ENCODE assay signal across 13 cellular contexts in the genomic region with DNA sequence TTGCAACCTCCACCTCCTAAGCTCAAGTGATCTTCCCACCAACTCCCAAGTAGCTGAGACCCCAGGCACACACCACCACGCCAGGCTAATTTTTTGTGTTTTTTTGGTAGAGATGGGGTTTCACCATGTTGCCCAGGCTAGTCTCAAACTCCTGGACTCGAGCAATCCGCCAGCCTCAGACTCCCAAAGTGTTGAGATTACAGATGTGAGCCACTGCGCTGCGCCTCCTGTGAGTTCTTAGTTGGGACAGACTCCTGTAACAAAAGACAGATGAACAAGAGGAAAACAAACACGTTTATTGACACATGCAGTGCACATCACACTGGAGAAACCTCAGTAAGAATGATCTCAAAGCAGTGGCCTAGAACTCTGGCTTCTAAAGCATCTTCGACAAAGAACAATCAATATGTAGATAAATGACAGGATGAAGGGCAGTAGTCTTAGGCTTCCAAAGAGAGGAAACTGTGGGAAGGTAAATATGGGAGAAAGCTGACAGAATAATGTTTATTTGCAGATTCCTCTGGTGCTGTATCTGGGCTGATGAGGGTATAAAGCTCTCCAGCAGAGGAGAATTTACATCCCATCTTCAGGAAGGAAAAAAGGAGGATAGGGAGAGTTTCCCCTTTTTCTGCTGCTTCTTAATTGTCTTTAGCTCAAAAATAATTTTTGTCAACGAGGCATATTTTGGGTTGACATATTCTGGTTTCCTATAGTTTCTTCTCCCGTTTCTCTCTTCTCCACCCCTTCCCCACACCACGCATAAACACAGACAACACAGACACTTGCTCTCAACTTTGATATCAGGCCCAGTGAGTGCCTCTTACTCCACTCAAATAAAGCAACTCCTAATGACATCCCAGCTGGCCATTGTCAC.
DNase-seq lines count a peak whose midpoint lies in the region; ATAC-seq and TF ChIP-seq lines count a peak whose summit lies in the region.
"Had no signal": no experiment of that assay in that cellular context is flagged by ENCODE, and none has a peak within 500 bp of the region (broad histone marks: within the 10 kb centered on the region; RNA-seq: fewer than 3 reads in every experiment).

No MANE protein-coding gene starts in this region.

- H4K8ac ChIP-seq in IMR-90 (ENCODE audit: low read depth in 2 of 2, low read length in 2 of 2), result no peak overlapping the region

- H3K9ac ChIP-seq in IMR-90 (ENCODE audit: low read depth, low read length), result no peak overlapping the region

- H4K20me1 ChIP-seq in IMR-90 (ENCODE audit: insufficient read depth, low read length), result no peaks in the 10 kb centered on the region

- no peak for TF ChIP-seq POLR2A in IMR-90 (IDR thresholded peaks at IDR 0.05; ENCODE audit: low read depth, low read length)
- no peak for TF ChIP-seq POLR2A in esophagus muscularis mucosa (IDR thresholded peaks at IDR 0.05; ENCODE audit: low read depth)
- TF ChIP-seq POLR2A in sigmoid colon (IDR thresholded peaks at IDR 0.05), result no peak

- no peak overlapping the region for H3K4me3 ChIP-seq in CD4-positive, CD25-positive, alpha-beta regulatory T cell (ENCODE audit: low read depth, low read length)
- H3K4me3 ChIP-seq in IMR-90 (ENCODE audit: insufficient read depth, low read depth, low read length), result no peak overlapping the region
- H3K4me3 ChIP-seq in esophagus muscularis mucosa, result no peak overlapping the region
- H3K4me3 ChIP-seq in sigmoid colon, result no peak overlapping the region
- H3K4me3 ChIP-seq in HAP-1, result no peak overlapping the region

- no peaks in the 10 kb centered on the region for H3K27me3 Mint-ChIP-seq in CD4-positive, CD25-positive, alpha-beta regulatory T cell

- no peak overlapping the region for H4K5ac ChIP-seq in IMR-90 (ENCODE audit: low read depth, low read length)

- no peak overlapping the region for H3K14ac ChIP-seq in IMR-90 (replicated peaks; ENCODE audit: low read depth, low read length)

- POLR2A ChIA-PET in IMR-90 (lab: Charles Lee; ENCODE audit: unreplicated experiment), result no interaction called here

- DNase-seq in CD4-positive, CD25-positive, alpha-beta regulatory T cell, result no peak
- no peak for DNase-seq in IMR-90
- DNase-seq in esophagus muscularis mucosa (ENCODE audit: extremely low spot score), result peak; percentile 62
- no peak for DNase-seq in sigmoid colon
- no peak for DNase-seq in HAP-1 (ENCODE audit: low spot score in 2 of 2)
- DNase-seq in cerebellar nuclear complex (lab: John Stamatoyannopoulos, UW), result no peak
- no peak for DNase-seq in GF-D8 (lab: John Stamatoyannopoulos, UW)
- DNase-seq in NK-92 treated with Interleukin-12 subunit alpha and Interleukin-12 subunit beta, amount 100 ng/mL, for 24 hours (lab: John Stamatoyannopoulos, UW), result no peak
- DNase-seq: Calu3, DMS 273 treated with DMSO at 0.1 percent for 48 hours, DMS79 treated with DMSO at 0.1 percent for 48 hours, EL had no signal

- no peak overlapping the region for H2BK120ac ChIP-seq in IMR-90 (ENCODE audit: low read depth, low read length)

- CTCF ChIA-PET in IMR-90 (lab: Yijun Ruan, JAX), result interaction anchor here (1.1 to 1.4 kb wide), 2 partner anchors 17 to 84 kb away, joined by 3 read pairs; no protein-coding TSS in a partner anchor

- H3K27ac ChIP-seq in CD4-positive, CD25-positive, alpha-beta regulatory T cell (ENCODE audit: insufficient read depth, low read length, poor library complexity, severe bottlenecking), result no peak overlapping the region
- H3K27ac ChIP-seq in IMR-90 (ENCODE audit: insufficient read depth, low read length) (no peak overlapping the region), esophagus muscularis mucosa (replicated peaks in 1 of 4) (peak overlapping the region; percentile 81 to 91 (median 88)), sigmoid colon (peak overlapping the region in 3 of 4 donors; percentile 78 to 88 (median 83))

- no peak overlapping the region for H3K4me3 Mint-ChIP-seq in CD4-positive, CD25-positive, alpha-beta regulatory T cell
- H3K4me3 Mint-ChIP-seq: CD14-positive monocyte had no signal

- no peak overlapping the region for H3K23ac ChIP-seq in IMR-90 (ENCODE audit: low read depth, low read length)

- H2BK20ac ChIP-seq in IMR-90 (ENCODE audit: low read depth, low read length), result no peak overlapping the region

- H3K18ac ChIP-seq in IMR-90 (ENCODE audit: low read depth, low read length), result peak overlapping the region; percentile 68; the same call in 1 of the 2 replicates

- intact Hi-C loops in IMR-90 (cut with micrococcal nuclease), result no loop called here
- intact Hi-C loops in esophagus muscularis mucosa (cut with DNase I), result no loop called here
- intact Hi-C loops in sigmoid colon (cut with DNase I), result loop anchor here (5.0 kb wide), 1 partner anchor 55 kb away; no protein-coding TSS in a partner anchor

- no peak overlapping the region for H3K4ac ChIP-seq in IMR-90 (ENCODE audit: low read depth, low read length)

- BruUV-seq in IMR-90 (replicated peaks; lab: Mats Ljungman, UMichigan), result no TSS peak

- no peak overlapping the region for H4K91ac ChIP-seq in IMR-90 (ENCODE audit: insufficient read depth, low read depth, low read length)

- peak overlapping the region in 2 of 3 donors; percentile 20 to 44 for H3K27ac Mint-ChIP-seq in CD4-positive, CD25-positive, alpha-beta regulatory T cell

- dilution Hi-C loops in IMR-90 (cut with HindIII; ENCODE audit: low sequenced_read_pairs, unreplicated experiment), result no loop called here

- H3K27me3 ChIP-seq in CD4-positive, CD25-positive, alpha-beta regulatory T cell (ENCODE audit: control insufficient read depth, insufficient read depth, low read length), result no peaks in the 10 kb centered on the region
- H3K27me3 ChIP-seq in IMR-90 (ENCODE audit: control insufficient read depth, insufficient read depth, low read length) (no peaks in the 10 kb centered on the region), esophagus muscularis mucosa (no peaks in the 10 kb centered on the region), sigmoid colon (no peaks in the 10 kb centered on the region), HAP-1 (ENCODE audit: low read depth) (no peaks in the 10 kb centered on the region)

- H3K9me3 ChIP-seq in CD4-positive, CD25-positive, alpha-beta regulatory T cell (ENCODE audit: control insufficient read depth in 2 of 2, low read length in 2 of 2), result no peaks in the 10 kb centered on the region
- no peaks in the 10 kb centered on the region for H3K9me3 ChIP-seq in IMR-90 (ENCODE audit: control insufficient read depth, insufficient read depth, low read length)
- no peaks in the 10 kb centered on the region for H3K9me3 ChIP-seq in esophagus muscularis mucosa
- no peaks in the 10 kb centered on the region for H3K9me3 ChIP-seq in sigmoid colon
- no peaks in the 10 kb centered on the region for H3K9me3 ChIP-seq in HAP-1

- H3K4me2 ChIP-seq in IMR-90 (ENCODE audit: low read depth, low read length), result no peak overlapping the region

- no peaks in the 10 kb centered on the region for H3K36me3 Mint-ChIP-seq in CD4-positive, CD25-positive, alpha-beta regulatory T cell
- H3K36me3 Mint-ChIP-seq: CD14-positive monocyte had no signal

- 80% methylated on average over 3 of the region's 10 CpGs; no CpG with 5 or more reads in 1 of the 2 experiments for WGBS in IMR-90 (ENCODE audit: extremely low coverage in 2 of 2, insufficient read length in 1 of 2), 2 experiments
- WGBS in esophagus muscularis mucosa, result 91% methylated on average over 10 of the region's 10 CpGs
- 92 to 93% methylated on average over 10 of the region's 10 CpGs for WGBS in sigmoid colon, 2 donors

- 0 out of 2 replicates have a peak overlapping the region, but pooled peaks have one; percentile 5 for H2AK5ac ChIP-seq in IMR-90 (ENCODE audit: low read depth, low read length)

- no peak overlapping the region for H2BK5ac ChIP-seq in IMR-90 (ENCODE audit: low read depth, low read length, poor library complexity, severe bottlenecking)

- in situ Hi-C loops in IMR-90 (cut with MboI; ENCODE audit: low sequenced_read_pairs) (no loop called here), HAP-1 (cut with MboI; ENCODE audit: low sequenced_read_pairs) (no loop called here)

- no peak for ATAC-seq in CD4-positive, CD25-positive, alpha-beta regulatory T cell (ENCODE audit: low read depth in 2 of 2)
- ATAC-seq in IMR-90 (ENCODE audit: low read depth), result no peak

- H3K4me1 Mint-ChIP-seq in CD4-positive, CD25-positive, alpha-beta regulatory T cell, result peaks cover under 1 to 3% (median 3%) of the 10 kb centered on the region in 4 donors

- no peaks in the 10 kb centered on the region for H3K79me1 ChIP-seq in IMR-90 (ENCODE audit: low read depth in 1 of 2, low read length in 2 of 2)

- TF ChIP-seq RAD21 in IMR-90 (IDR thresholded peaks at IDR 0.05; ENCODE audit: low read length), result no peak

- no peaks in the 10 kb centered on the region for H3K36me3 ChIP-seq in CD4-positive, CD25-positive, alpha-beta regulatory T cell (ENCODE audit: control insufficient read depth, insufficient read depth, low read length)
- H3K36me3 ChIP-seq in IMR-90 (ENCODE audit: control insufficient read depth, insufficient read depth, low read length) (no peaks in the 10 kb centered on the region), esophagus muscularis mucosa (no peaks in the 10 kb centered on the region), sigmoid colon (no peaks in the 10 kb centered on the region), HAP-1 (replicated peaks) (no peaks in the 10 kb centered on the region)

- TF ChIP-seq CTCF in IMR-90 (conservative IDR thresholded peaks at IDR 0.05; ENCODE audit: low read depth, low read length) (no peak), esophagus muscularis mucosa (IDR thresholded peaks at IDR 0.05) (no peak), sigmoid colon (IDR thresholded peaks at IDR 0.05) (no peak)

- H3K9me3 Mint-ChIP-seq in CD4-positive, CD25-positive, alpha-beta regulatory T cell, result peaks cover 0 to 1% (median 0%) of the 10 kb centered on the region in 7 donors
- H3K9me3 Mint-ChIP-seq: CD14-positive monocyte had no signal

- no peak overlapping the region for H3K56ac ChIP-seq in IMR-90 (ENCODE audit: extremely low read depth, insufficient read depth, low read length)

- no peak for TF ChIP-seq EP300 in esophagus muscularis mucosa (IDR thresholded peaks at IDR 0.05)
- no peak for TF ChIP-seq EP300 in sigmoid colon (IDR thresholded peaks at IDR 0.05)

- H2BK15ac ChIP-seq in IMR-90 (ENCODE audit: low read depth, low read length), result 0 out of 3 replicates have a peak overlapping the region, but pooled peaks have one; percentile 35

- H3K4me1 ChIP-seq in CD4-positive, CD25-positive, alpha-beta regulatory T cell (ENCODE audit: control insufficient read depth, insufficient read depth, low read length, poor library complexity, severe bottlenecking), result no peaks in the 10 kb centered on the region
- H3K4me1 ChIP-seq in IMR-90 (ENCODE audit: control insufficient read depth, insufficient read depth, low read length) (peaks cover 18% of the 10 kb centered on the region), esophagus muscularis mucosa (peaks cover 5 to 66% (median 62%) of the 10 kb centered on the region in 4 donors), sigmoid colon (peaks cover 0 to 47% (median 20%) of the 10 kb centered on the region in 4 donors), HAP-1 (no peaks in the 10 kb centered on the region)

- H3K9me1 ChIP-seq in IMR-90 (ENCODE audit: insufficient read depth, low read length), result peaks cover 6% of the 10 kb centered on the region; the same call in 1 of the 2 replicates

- H2AK9ac ChIP-seq in IMR-90 (replicated peaks; ENCODE audit: low read depth, low read length, poor library complexity), result no peak overlapping the region

- H2AFZ ChIP-seq in IMR-90 (replicated peaks; ENCODE audit: low read length, poor library complexity), result no peak overlapping the region

TF ChIP-seq in IMR-90, 13 proteins besides CTCF, POLR2A, EP300 and RAD21 (continues in another document):
- TF ChIP-seq MAFK (IDR thresholded peaks at IDR 0.05; ENCODE audit: low read depth, low read length), result peak; percentile 65

Comparison
In these comparisons a context has a peak if more than half of its experiments do, and no peak if none do; other contexts are left out.
1. H3K27ac ChIP-seq: peak in esophagus muscularis mucosa (4 of 4) and sigmoid colon (3 of 4); none in CD4-positive, CD25-positive, alpha-beta regulatory T cell (single experiment) and IMR-90 (single experiment).